Comparison of ENCODE assay signal across 19 cellular contexts in the genomic region with DNA sequence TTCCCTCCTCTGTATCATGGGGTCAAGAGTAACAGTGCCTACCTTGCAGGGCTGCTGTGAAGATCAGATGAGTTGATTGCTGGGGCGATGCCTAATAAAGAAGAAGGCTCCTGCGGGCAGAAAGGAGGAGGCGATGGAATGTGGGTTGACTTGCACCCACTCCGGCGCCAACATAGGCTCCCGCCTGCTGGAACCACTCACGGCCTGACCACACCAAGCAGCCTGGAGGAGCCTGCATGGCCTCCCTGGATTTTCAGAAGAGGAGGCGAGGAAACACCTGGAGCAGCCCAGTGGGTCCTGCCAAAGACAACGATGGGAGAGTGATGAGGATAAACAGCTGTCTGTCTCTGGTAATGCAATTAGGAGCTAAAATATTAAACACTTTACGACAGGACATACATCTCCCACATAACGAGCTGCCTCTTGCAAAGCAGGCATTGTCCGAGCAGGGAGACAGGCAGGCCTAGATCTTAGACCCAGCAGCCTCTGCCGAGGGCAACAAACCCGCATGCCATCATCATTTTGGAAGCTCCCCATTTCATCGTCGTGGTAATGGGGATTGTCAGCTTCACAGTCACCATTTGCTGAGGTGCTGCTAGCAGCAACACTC.
DNase-seq lines count a peak whose midpoint lies in the region; ATAC-seq, FAIRE-seq and TF ChIP-seq lines count a peak whose summit lies in the region.
"Had no signal": no experiment of that assay in that cellular context is flagged by ENCODE, and none has a peak within 500 bp of the region (broad histone marks: within the 10 kb centered on the region; RNA-seq: fewer than 3 reads in every experiment).

No MANE protein-coding gene starts in this region.

- no peak for ATAC-seq in left cardiac atrium
- no peak for ATAC-seq in HG03159 (IDR thresholded peaks at IDR 0.05; ENCODE audit: unreplicated experiment)
- ATAC-seq in T-helper 17 cell = no peak
- ATAC-seq: Panc1 had no signal

- no peak overlapping the region for H3K9ac ChIP-seq in neuronal stem cell (ENCODE audit: low read depth, low read length, poor library complexity)
- H3K9ac ChIP-seq: GM23248, KMS-11 had no signal

- H3K36me3 Mint-ChIP-seq in brain = no peaks in the 10 kb centered on the region
- no peaks in the 10 kb centered on the region for H3K36me3 Mint-ChIP-seq in T-helper 17 cell (ENCODE audit: low read depth)
- H3K36me3 Mint-ChIP-seq: CD4-positive, alpha-beta memory T cell had no signal

- H2BK5ac ChIP-seq in neuronal stem cell (ENCODE audit: low read length) = no peak overlapping the region

- peaks cover 3% of the 10 kb centered on the region for H3K27me3 Mint-ChIP-seq in brain
- H3K27me3 Mint-ChIP-seq in T-helper 17 cell = peaks cover 37% of the 10 kb centered on the region

- no peak overlapping the region for H4K8ac ChIP-seq in neuronal stem cell (ENCODE audit: low read depth, low read length)

- no peak overlapping the region for H2AK5ac ChIP-seq in neuronal stem cell (ENCODE audit: low read depth, low read length)

- H3K27me3 ChIP-seq in neuronal stem cell (ENCODE audit: control insufficient read depth in 3 of 3, insufficient read depth in 3 of 3, low read depth in 1 of 3, low read length in 3 of 3) = no peaks in the 10 kb centered on the region

- no peak overlapping the region for H2AFZ ChIP-seq in neuronal stem cell (ENCODE audit: low read length)
- H2AFZ ChIP-seq: GM23248 had no signal

- H3K9me3 ChIP-seq in neuronal stem cell (replicated peaks in 1 of 2; ENCODE audit: control insufficient read depth in 2 of 2, insufficient read depth in 1 of 2, low read depth in 1 of 2, low read length in 2 of 2) (peaks cover 0 to 2% of the 10 kb centered on the region in 2 donors), T-helper 17 cell (ENCODE audit: control insufficient read depth, low read length, poor library complexity, severe bottlenecking) (no peaks in the 10 kb centered on the region)

- TF ChIP-seq CTCF in brain (conservative IDR thresholded peaks at IDR 0.05) = no peak

- peaks cover 8 to 18% of the 10 kb centered on the region in 2 donors for H3K4me1 ChIP-seq in neuronal stem cell (ENCODE audit: control insufficient read depth in 2 of 2, insufficient read depth in 1 of 2, low read depth in 1 of 2, low read length in 2 of 2)

- no peak overlapping the region for H2BK120ac ChIP-seq in neuronal stem cell (ENCODE audit: low read depth, low read length)

- no peak for FAIRE-seq in GM12892 (lab: Jason Lieb, UNC)

- H3K27ac Mint-ChIP-seq in brain = peak overlapping the region in 4 of 5 experiments; percentile 5 to 86 (median 49)
- no peak overlapping the region for H3K27ac Mint-ChIP-seq in T-helper 17 cell

- TF ChIP-seq POLR2A in GM12892 (IDR thresholded peaks at IDR 0.05; ENCODE audit: low read depth, low read length) = no peak

- no peaks in the 10 kb centered on the region for H3K79me1 ChIP-seq in neuronal stem cell (ENCODE audit: low read depth, low read length)

- intact Hi-C loops in cardiac septum (cut with DNase I) (no loop called here), left cardiac atrium (cut with DNase I) (no loop called here)

- H2BK12ac ChIP-seq in neuronal stem cell (ENCODE audit: low read length) = no peak overlapping the region

- H3K14ac ChIP-seq in neuronal stem cell (ENCODE audit: low read length) = no peak overlapping the region

- H3K4me3 Mint-ChIP-seq in brain (no peak overlapping the region), T-helper 17 cell (no peak overlapping the region)
- H3K4me3 Mint-ChIP-seq: CD4-positive, alpha-beta memory T cell had no signal

- H2BK15ac ChIP-seq in neuronal stem cell (ENCODE audit: low read length) = no peak overlapping the region

- no peak overlapping the region for H3K23ac ChIP-seq in neuronal stem cell (ENCODE audit: low read depth, low read length, poor library complexity)

- DNase-seq in cardiac septum (ENCODE audit: low spot score) = peak; percentile 55
- DNase-seq in left cardiac atrium = no peak
- no peak for DNase-seq in neuronal stem cell (ENCODE audit: low spot score)
- no peak for DNase-seq in GM12892 (ENCODE audit: insufficient read length)
- DNase-seq in T-helper 17 cell = no peak
- DNase-seq: ACHN; CD4-positive, alpha-beta memory T cell; DND-41; GF-D8; GM23248; NCI-H1092; NCI-H345; NCI-H69; SHP77 had no signal

- H3K4me2 ChIP-seq in neuronal stem cell (ENCODE audit: insufficient read depth, low read length, poor library complexity, severe bottlenecking) = no peak overlapping the region
- H3K4me2 ChIP-seq: KMS-11 had no signal

- H3K4me3 ChIP-seq in neuronal stem cell (ENCODE audit: low read length in 2 of 2) = no peak overlapping the region
- H3K4me3 ChIP-seq: GM23248 had no signal

- no CpG with 5 or more reads among the region's 16 CpGs for WGBS in neuronal stem cell (ENCODE audit: extremely low coverage in 2 of 2, insufficient read length in 2 of 2, insufficient replicate concordance in 1 of 2), 2 donors

- H3K36me3 ChIP-seq in neuronal stem cell (replicated peaks in 1 of 2; ENCODE audit: control insufficient read depth in 2 of 2, insufficient read depth in 2 of 2, low read length in 2 of 2) = no peaks in the 10 kb centered on the region

- H3K18ac ChIP-seq in neuronal stem cell (ENCODE audit: low read length) = peak overlapping the region; percentile 44

- H4K91ac ChIP-seq in neuronal stem cell (ENCODE audit: low read depth, low read length, poor library complexity) = no peak overlapping the region

- H3K4ac ChIP-seq in neuronal stem cell (ENCODE audit: low read length) = no peak overlapping the region

- H3K27ac ChIP-seq in neuronal stem cell (replicated peaks; ENCODE audit: low read length) = no peak overlapping the region
- H3K27ac ChIP-seq: GM23248, HL-60, KMS-11 had no signal

- peaks cover 0 to 4% (median 0%) of the 10 kb centered on the region in 5 experiments for H3K9me3 Mint-ChIP-seq in brain

- H3K4me1 Mint-ChIP-seq in brain (peaks cover 82% of the 10 kb centered on the region), T-helper 17 cell (peaks cover 5% of the 10 kb centered on the region)
- H3K4me1 Mint-ChIP-seq: CD4-positive, alpha-beta memory T cell had no signal
